ENCODE assay signal across 1 cellular context in genomic region chr15:75891895-75892294, GRCh38.
TF ChIP-seq lines count a peak whose summit lies in the region.

No MANE protein-coding gene starts in this region.

TF ChIP-seq in K562, 482 proteins besides CTCF, POLR2A, EP300 and RAD21 (continued from another document):
- TF ChIP-seq DPF2 (IDR thresholded peaks at IDR 0.05) (0 out of 2 replicates have a peak, but pooled peaks have one; percentile 26), NEUROD1 (IDR thresholded peaks at IDR 0.05; ENCODE audit: borderline replicate concordance, low read depth, low read length, partially characterized antibody) (no peak), HDAC8 (tag; IDR thresholded peaks at IDR 0.05) (no peak), ZNF584 (CRISPR knock-in tag; IDR thresholded peaks at IDR 0.05; ENCODE audit: low read depth) (no peak), TEAD4 (IDR thresholded peaks at IDR 0.05; ENCODE audit: low read length) (no peak), TEAD4 (CRISPR knock-in tag; IDR thresholded peaks at IDR 0.05; ENCODE audit: borderline replicate concordance) (no peak), HCFC1 (IDR thresholded peaks at IDR 0.05; ENCODE audit: low read depth, low read length) (no peak), ZNF512 (tag; IDR thresholded peaks at IDR 0.05) (no peak), FUS (optimal IDR thresholded peaks at IDR 0.05; ENCODE audit: low read depth, low read length) (no peak)
